8 cellular contexts compared by ENCODE assay signal in genomic region chr5:154850255-154851062, GRCh38. TPM values are rescaled to one million over a fixed set of nuclear protein-coding genes. Genes with fewer than 3 reads are reported as not detected.
A peak's percentile ranks its signal among the peaks of the same experiment; 100 is the strongest.
DNase-seq lines count a peak whose midpoint lies in the region; ATAC-seq and TF ChIP-seq lines count a peak whose summit lies in the region.

A gene with protein sequence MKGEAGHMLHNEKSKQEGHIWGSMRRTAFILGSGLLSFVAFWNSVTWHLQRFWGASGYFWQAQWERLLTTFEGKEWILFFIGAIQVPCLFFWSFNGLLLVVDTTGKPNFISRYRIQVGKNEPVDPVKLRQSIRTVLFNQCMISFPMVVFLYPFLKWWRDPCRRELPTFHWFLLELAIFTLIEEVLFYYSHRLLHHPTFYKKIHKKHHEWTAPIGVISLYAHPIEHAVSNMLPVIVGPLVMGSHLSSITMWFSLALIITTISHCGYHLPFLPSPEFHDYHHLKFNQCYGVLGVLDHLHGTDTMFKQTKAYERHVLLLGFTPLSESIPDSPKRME (minus strand): TSS chr5:154850603. CDS start chr5:154838178, 12,425 bp downstream.

- TF ChIP-seq CTCF in astrocyte of the spinal cord (IDR thresholded peaks at IDR 0.05; ENCODE audit: low read depth, low read length) (no peak), prostate gland (IDR thresholded peaks at IDR 0.05) (no peak), MM.1S (IDR thresholded peaks at IDR 0.05; ENCODE audit: low read length) (no peak)

- intact Hi-C loops in prostate gland (cut with DNase I) = loop anchor here (10.0 kb wide), 1 partner anchor 166 kb away; no protein-coding TSS in a partner anchor

- H3K27me3 ChIP-seq in prostate gland (replicated peaks; ENCODE audit: insufficient read depth) (no peaks in the 10 kb centered on the region), MM.1S (replicated peaks; ENCODE audit: insufficient read depth, low read length) (no peaks in the 10 kb centered on the region)

- no peak within 1 kb of the TSS for H2AFZ ChIP-seq in MM.1S (ENCODE audit: low read length)

- 7% methylated on average over 11 of the region's 11 CpGs for WGBS in prostate gland

- H3K79me2 ChIP-seq in MM.1S (ENCODE audit: low read length) = no peaks in the 10 kb centered on the region

- H3K36me3 ChIP-seq in prostate gland = no peaks in the 10 kb centered on the region
- H3K36me3 ChIP-seq in MM.1S (replicated peaks; ENCODE audit: insufficient read depth, low read length) = no peaks in the 10 kb centered on the region

- peak within 1 kb of the TSS; percentile 67 for H3K4me3 ChIP-seq in astrocyte of the spinal cord (ENCODE audit: low read depth, low read length)
- peak within 1 kb of the TSS; percentile 36 to 38 for H3K4me3 ChIP-seq in prostate gland
- no peak within 1 kb of the TSS for H3K4me3 ChIP-seq in MM.1S (ENCODE audit: low read length)

- DNase-seq in H4 (ENCODE audit: low spot score) = peak; percentile 43
- peak; percentile 87 for DNase-seq in astrocyte of the spinal cord (ENCODE audit: low read depth, low spot score)
- peak; percentile 80 to 84 for DNase-seq in hippocampal formation (lab: John Stamatoyannopoulos, UW)
- peak; percentile 71 for DNase-seq in prostate gland (ENCODE audit: low spot score)
- no peak for DNase-seq in GM19240 (ENCODE audit: insufficient read length, low spot score)
- DNase-seq in stimulated activated naive CD4-positive, alpha-beta T cell treated with Interleukin-2 at 50 U/mL for 16 hours (lab: John Stamatoyannopoulos, UW) = no peak
- DNase-seq in MM.1S = no peak

- H3K9me3 ChIP-seq in prostate gland (no peaks in the 10 kb centered on the region), MM.1S (replicated peaks; ENCODE audit: insufficient read depth, low read length) (no peaks in the 10 kb centered on the region)

- H3K4me2 ChIP-seq in MM.1S (ENCODE audit: low read depth, low read length) = no peak within 1 kb of the TSS

- peak; percentile 51 for TF ChIP-seq POLR2A in prostate gland (IDR thresholded peaks at IDR 0.05)

- H3F3A ChIP-seq in MM.1S (ENCODE audit: insufficient read depth, low read length) = no peaks in the 10 kb centered on the region

- no peaks in the 10 kb centered on the region for H3K9me2 ChIP-seq in MM.1S (replicated peaks; ENCODE audit: insufficient read depth, low read length)

- H3K27ac ChIP-seq in prostate gland (peak within 1 kb of the TSS; percentile 73 to 79), MM.1S (ENCODE audit: low read length) (no peak within 1 kb of the TSS)

- no peaks in the 10 kb centered on the region for H3K4me1 ChIP-seq in prostate gland (replicated peaks)
- H3K4me1 ChIP-seq in MM.1S (ENCODE audit: low read length) = no peaks in the 10 kb centered on the region

- ATAC-seq in HG03025 (IDR thresholded peaks at IDR 0.05; ENCODE audit: low FRiP score, unreplicated experiment) = no peak

- in situ Hi-C loops in astrocyte of the spinal cord (cut with HindIII; ENCODE audit: low sequenced_read_pairs) = no loop called here

- H3K9ac ChIP-seq in MM.1S (ENCODE audit: low read length) = no peak within 1 kb of the TSS

- no peaks in the 10 kb centered on the region for H4K20me1 ChIP-seq in MM.1S (ENCODE audit: insufficient read depth, low read length)

RNA-seq across cellular contexts. Expression of the gene that starts here (rescaled TPM):
- total RNA-seq in H4 (2014; rRNA removed; shearing (Covaris generic)) = 0.81 and 3.2 TPM in 2 replicates
- total RNA-seq in prostate gland = 10 to 100 TPM; 35.3 to 81.7 TPM

Comparison
In these comparisons a context has a peak if more than half of its experiments do, and no peak if none do; other contexts are left out.
1. DNase-seq: peak in H4 (single experiment), astrocyte of the spinal cord (single experiment), hippocampal formation (2 of 2) and prostate gland (single experiment); none in GM19240 (single experiment), stimulated activated naive CD4-positive, alpha-beta T cell treated with Interleukin-2 at 50 U/mL for 16 hours (single experiment) and MM.1S (single experiment).